ENCODE assay signal across 12 cellular contexts in genomic region chr11:62721994-62722393, GRCh38. TPM values are rescaled to one million over a fixed set of nuclear protein-coding genes. Genes with fewer than 3 reads are reported as not detected.
DNase-seq lines count a peak whose midpoint lies in the region; TF ChIP-seq lines count a peak whose summit lies in the region.
"Had no signal": no experiment of that assay in that cellular context is flagged by ENCODE, and none has a peak within 500 bp of the region (broad histone marks: within the 10 kb centered on the region; RNA-seq: fewer than 3 reads in every experiment).

No MANE protein-coding gene starts in this region.

- H4K20me1 ChIP-seq in neural progenitor cell (ENCODE audit: low read depth): peaks cover 56% of the 10 kb centered on the region

- H2AFZ ChIP-seq in neural progenitor cell (replicated peaks): no peak overlapping the region

- H3K9ac ChIP-seq in neural progenitor cell: no peak overlapping the region
- no peak overlapping the region for H3K9ac ChIP-seq in colonic mucosa (ENCODE audit: low read depth in 2 of 2, low read length in 2 of 2)

- H3K4me1 ChIP-seq in neural progenitor cell (peaks cover 11% of the 10 kb centered on the region), colonic mucosa (no peaks in the 10 kb centered on the region)

- intact Hi-C loops in colonic mucosa (cut with DNase I): no loop called here

- no peaks in the 10 kb centered on the region for H3K9me3 ChIP-seq in neural progenitor cell (ENCODE audit: low read depth)
- no peaks in the 10 kb centered on the region for H3K9me3 ChIP-seq in colonic mucosa
- H3K9me3 ChIP-seq: tibial artery had no signal

- H3K27me3 ChIP-seq in neural progenitor cell (no peaks in the 10 kb centered on the region), colonic mucosa (no peaks in the 10 kb centered on the region)
- H3K27me3 ChIP-seq: tibial artery had no signal

- H3K36me3 Mint-ChIP-seq in T-helper 2 cell treated with Interferon-gamma antibody and Interleukin-4, amounts not matched to agents 5 μg/mL and 100 μg/mL, for 36 hours (ENCODE audit: low read depth): peaks cover 88% of the 10 kb centered on the region
- H3K36me3 Mint-ChIP-seq in neural progenitor cell: peaks cover 64% of the 10 kb centered on the region

- H3K4me1 Mint-ChIP-seq in T-helper 2 cell treated with Interferon-gamma antibody and Interleukin-4, amounts not matched to agents 5 μg/mL and 100 μg/mL, for 36 hours (ENCODE audit: low read depth): peaks cover 48% of the 10 kb centered on the region
- peaks cover 41% of the 10 kb centered on the region for H3K4me1 Mint-ChIP-seq in neural progenitor cell

- DNase-seq in T-helper 2 cell treated with Interferon-gamma antibody and Interleukin-4, amounts not matched to agents 5 μg/mL and 100 μg/mL, for 36 hours (ENCODE audit: low spot score): no peak
- no peak for DNase-seq in T-helper 2 cell
- peak; percentile 49 for DNase-seq in NAMALWA (ENCODE audit: low spot score)
- peak; percentile 40 for DNase-seq in dermis blood vessel endothelial cell
- peak; percentile 51 for DNase-seq in neural progenitor cell (ENCODE audit: low spot score)
- DNase-seq in amniotic stem cell (lab: John Stamatoyannopoulos, UW): no peak
- no peak for DNase-seq in stimulated activated CD4-positive, alpha-beta T cell treated with anti-CD3 and anti-CD28 coated beads, Interleukin-4, amount 100 ng/mL, for 24 hours
- no peak for DNase-seq in colonic mucosa
- DNase-seq: activated CD4-positive, alpha-beta T cell treated with anti-CD3 and anti-CD28 coated beads for 1 hour; naive thymus-derived CD4-positive, alpha-beta T cell; NCI-H1092; tibial artery had no signal

- H3K9me3 Mint-ChIP-seq in T-helper 2 cell treated with Interferon-gamma antibody and Interleukin-4, amounts not matched to agents 5 μg/mL and 100 μg/mL, for 36 hours: no peaks in the 10 kb centered on the region
- no peaks in the 10 kb centered on the region for H3K9me3 Mint-ChIP-seq in neural progenitor cell

- peaks cover 74% of the 10 kb centered on the region for H3F3A ChIP-seq in neural progenitor cell (ENCODE audit: low read depth)

- peak overlapping the region; percentile 13 for H3K27ac ChIP-seq in neural progenitor cell
- H3K27ac ChIP-seq in colonic mucosa: no peak overlapping the region
- H3K27ac ChIP-seq: tibial artery had no signal

- no peak overlapping the region for H3K27ac Mint-ChIP-seq in T-helper 2 cell treated with Interferon-gamma antibody and Interleukin-4, amounts not matched to agents 5 μg/mL and 100 μg/mL, for 36 hours
- no peak overlapping the region for H3K27ac Mint-ChIP-seq in neural progenitor cell

- H3K4me2 ChIP-seq in neural progenitor cell: no peak overlapping the region

- H3K4me3 ChIP-seq in neural progenitor cell (no peak overlapping the region), colonic mucosa (no peak overlapping the region)
- H3K4me3 ChIP-seq: tibial artery had no signal

- TF ChIP-seq CTCF in neural progenitor cell (IDR thresholded peaks at IDR 0.05) (peak; percentile 29), colonic mucosa (IDR thresholded peaks at IDR 0.05) (no peak)

- H3K36me3 ChIP-seq in neural progenitor cell (peaks cover 42% of the 10 kb centered on the region), colonic mucosa (peaks cover 36% of the 10 kb centered on the region)

- peaks cover 96% of the 10 kb centered on the region for H3K79me2 ChIP-seq in neural progenitor cell (ENCODE audit: low read depth)

- H3K4me3 Mint-ChIP-seq in T-helper 2 cell treated with Interferon-gamma antibody and Interleukin-4, amounts not matched to agents 5 μg/mL and 100 μg/mL, for 36 hours: peak overlapping the region; percentile 7
- peak overlapping the region; percentile 52 for H3K4me3 Mint-ChIP-seq in neural progenitor cell

- H3K27me3 Mint-ChIP-seq in T-helper 2 cell treated with Interferon-gamma antibody and Interleukin-4, amounts not matched to agents 5 μg/mL and 100 μg/mL, for 36 hours (ENCODE audit: low read depth): no peaks in the 10 kb centered on the region
- H3K27me3 Mint-ChIP-seq in neural progenitor cell (ENCODE audit: insufficient read depth, low read depth): peaks cover 7% of the 10 kb centered on the region
- H3K27me3 Mint-ChIP-seq: naive thymus-derived CD4-positive, alpha-beta T cell had no signal

RNA-seq across cellular contexts. Expression of gene HNRNPUL2, which starts 5.3 kb away (rescaled TPM):
- total RNA-seq in dermis blood vessel endothelial cell (6.5 and 11.1 TPM in 2 replicates), neural progenitor cell (ENCODE audit: low replicate concordance) (30.9 and 32.5 TPM in 2 replicates), colonic mucosa (10 to 100 TPM; 50.5 to 59.3 TPM)

RNA-seq across cellular contexts. Expression of gene TTC9C, which starts 6.3 kb away (rescaled TPM):
- total RNA-seq in dermis blood vessel endothelial cell: 28.9 and 30.0 TPM in 2 replicates
- total RNA-seq in neural progenitor cell (ENCODE audit: low replicate concordance): 55.7 and 78.4 TPM in 2 replicates
- total RNA-seq in colonic mucosa: 10 to 100 TPM; 34.2 to 39.8 TPM

RNA-seq across cellular contexts. Expression of gene GNG3, which starts 14.5 kb away (rescaled TPM):
- total RNA-seq in dermis blood vessel endothelial cell (not detected in 2 replicates), neural progenitor cell (ENCODE audit: low replicate concordance) (2.0 TPM in 1 of 2 replicates, not detected in the other), colonic mucosa (under 1 TPM in 1 of 2 donors, not detected in 1; 0.56 TPM)
- total RNA-seq: naive thymus-derived CD4-positive, alpha-beta T cell had no signal

RNA-seq across cellular contexts. Expression of gene BSCL2, which starts 14.8 kb away (rescaled TPM):
- total RNA-seq in dermis blood vessel endothelial cell (19.4 and 38.6 TPM in 2 replicates), neural progenitor cell (ENCODE audit: low replicate concordance) (34.6 and 63.1 TPM in 2 replicates), colonic mucosa (10 to 100 TPM; 36.5 to 65.5 TPM)

RNA-seq across cellular contexts. Expression of gene ZBTB3, which starts 32.0 kb away (rescaled TPM):
- total RNA-seq in dermis blood vessel endothelial cell: 12.2 and 14.1 TPM in 2 replicates
- total RNA-seq in neural progenitor cell (ENCODE audit: low replicate concordance): 9.2 and 22.8 TPM in 2 replicates
- 10 to 100 TPM; 10.8 to 18.7 TPM for total RNA-seq in colonic mucosa

Comparison
In these comparisons a context has a peak if more than half of its experiments do, and no peak if none do; other contexts are left out.
1. DNase-seq: peak in NAMALWA (single experiment), dermis blood vessel endothelial cell (single experiment) and neural progenitor cell (single experiment); none in T-helper 2 cell treated with Interferon-gamma antibody and Interleukin-4, amounts not matched to agents 5 μg/mL and 100 μg/mL, for 36 hours (single experiment), T-helper 2 cell (0 of 5), amniotic stem cell (single experiment), stimulated activated CD4-positive, alpha-beta T cell treated with anti-CD3 and anti-CD28 coated beads, Interleukin-4, amount 100 ng/mL, for 24 hours (single experiment) and colonic mucosa (single experiment).